In genomic region chr17:19024101-19025078, GRCh38 we compare ENCODE assay signal across 9 cellular contexts. TPM values are rescaled to one million over a fixed set of nuclear protein-coding genes. Genes with fewer than 3 reads are reported as not detected.
DNase-seq lines count a peak whose midpoint lies in the region; ATAC-seq and TF ChIP-seq lines count a peak whose summit lies in the region.
"Had no signal": no experiment of that assay in that cellular context is flagged by ENCODE, and none has a peak within 500 bp of the region (broad histone marks: within the 10 kb centered on the region; RNA-seq: fewer than 3 reads in every experiment).

No MANE protein-coding gene starts in this region.

- intact Hi-C loops in CD4-positive, alpha-beta T cell (cut with DNase I, micrococcal nuclease), result no loop called here
- intact Hi-C loops in mammary epithelial cell (cut with micrococcal nuclease), result no loop called here

- DNase-seq in CD4-positive, alpha-beta T cell, result peak in 1 of 10 experiments; percentile 28
- DNase-seq in LHCN-M2 (ENCODE audit: low read depth), result peak; percentile 46
- peak; percentile 74 for DNase-seq in mammary epithelial cell
- no peak for DNase-seq in mesothelial cell of epicardium (ENCODE audit: low spot score in 2 of 2, unreplicated experiment in 2 of 2)
- no peak for DNase-seq in NCI-H69 (lab: John Stamatoyannopoulos, UW)
- DNase-seq in NCI-H446 (lab: John Stamatoyannopoulos, UW), result no peak
- no peak for DNase-seq in mucosa of gallbladder (ENCODE audit: low spot score)
- no peak for DNase-seq in DMS153 (lab: John Stamatoyannopoulos, UW)
- DNase-seq: GOT3 had no signal

- no peaks in the 10 kb centered on the region for H3K27me3 Mint-ChIP-seq in CD4-positive, alpha-beta T cell
- no peaks in the 10 kb centered on the region for H3K27me3 Mint-ChIP-seq in mesothelial cell of epicardium (ENCODE audit: low read depth)

- peak overlapping the region; percentile 59 for H3K4me3 Mint-ChIP-seq in CD4-positive, alpha-beta T cell
- no peak overlapping the region for H3K4me3 Mint-ChIP-seq in mesothelial cell of epicardium

- H3K9me3 ChIP-seq in CD4-positive, alpha-beta T cell (ENCODE audit: control insufficient read depth, low read length), result no peaks in the 10 kb centered on the region
- H3K9me3 ChIP-seq in mammary epithelial cell (replicated peaks; ENCODE audit: insufficient read depth, low read length), result no peaks in the 10 kb centered on the region

- peaks cover 22% of the 10 kb centered on the region for H3K4me1 Mint-ChIP-seq in CD4-positive, alpha-beta T cell (ENCODE audit: low read depth)
- H3K4me1 Mint-ChIP-seq in mesothelial cell of epicardium, result peaks cover 12% of the 10 kb centered on the region

- no peak for TF ChIP-seq CTCF in CD4-positive, alpha-beta T cell (IDR thresholded peaks at IDR 0.05)
- no peak for TF ChIP-seq CTCF in mammary epithelial cell (conservative IDR thresholded peaks at IDR 0.05 in 1 of 2, IDR thresholded peaks at IDR 0.05 in 1 of 2; ENCODE audit: extremely low read depth in 1 of 2, insufficient read depth in 1 of 2, low read depth in 1 of 2, low read length in 2 of 2)
- no peak for TF ChIP-seq CTCF in mesothelial cell of epicardium (IDR thresholded peaks at IDR 0.05; ENCODE audit: unreplicated experiment)

- no peak overlapping the region for H3K4me3 ChIP-seq in mammary epithelial cell (replicated peaks in 1 of 3; ENCODE audit: insufficient read depth in 1 of 3, low read depth in 2 of 3, low read length in 3 of 3)

- H3K27me3 ChIP-seq in CD4-positive, alpha-beta T cell (ENCODE audit: control insufficient read depth, insufficient read depth, low read length), result no peaks in the 10 kb centered on the region
- H3K27me3 ChIP-seq in mammary epithelial cell (ENCODE audit: insufficient read depth, low read length), result no peaks in the 10 kb centered on the region

- H3K36me3 Mint-ChIP-seq in CD4-positive, alpha-beta T cell (ENCODE audit: low read depth), result peaks cover 43% of the 10 kb centered on the region
- H3K36me3 Mint-ChIP-seq in mesothelial cell of epicardium, result no peaks in the 10 kb centered on the region

- peak overlapping the region; percentile 92 for H3K27ac Mint-ChIP-seq in CD4-positive, alpha-beta T cell
- peak overlapping the region; percentile 68 for H3K27ac Mint-ChIP-seq in mesothelial cell of epicardium

- H4K20me1 ChIP-seq in mammary epithelial cell (ENCODE audit: insufficient read depth, low read length), result no peaks in the 10 kb centered on the region

- H3K4me1 ChIP-seq in mammary epithelial cell (ENCODE audit: insufficient read depth, low read length), result no peaks in the 10 kb centered on the region

- no TSS peak for BruUV-seq in mammary epithelial cell (replicated peaks; lab: Mats Ljungman, UMichigan)

- H3K9ac ChIP-seq in mammary epithelial cell (ENCODE audit: insufficient read depth, low read length), result no peak overlapping the region

- in situ Hi-C loops in mammary epithelial cell (cut with MboI; ENCODE audit: low sequenced_read_pairs in 2 of 2), result no loop called here

- 74% methylated on average over 6 of the region's 22 CpGs for WGBS in mammary epithelial cell (ENCODE audit: low coverage, missing lambda C conversion rate)

- dilution Hi-C loops in mammary epithelial cell (cut with HindIII; ENCODE audit: low sequenced_read_pairs), result no loop called here

- no peaks in the 10 kb centered on the region for H3K9me3 Mint-ChIP-seq in CD4-positive, alpha-beta T cell
- H3K9me3 Mint-ChIP-seq in mesothelial cell of epicardium, result no peaks in the 10 kb centered on the region

- H2AFZ ChIP-seq in mammary epithelial cell (ENCODE audit: low read depth, low read length), result no peak overlapping the region

- no peaks in the 10 kb centered on the region for H3K36me3 ChIP-seq in mammary epithelial cell (ENCODE audit: insufficient read depth, low read length)

- POLR2A ChIA-PET in CD4-positive, alpha-beta T cell (lab: Charles Lee), result interaction anchor here (0.6 to 2.1 kb wide), 6 partner anchors 17 to 773 kb away, joined by 3 to 11 read pairs (median 4); partner anchors contain the start of genes FAM83G and PRPSAP2

- CTCF ChIA-PET in CD4-positive, alpha-beta T cell (lab: Charles Lee), result interaction anchor here (0.7 kb wide), 1 partner anchor 20 kb away, joined by 3 read pairs; no protein-coding TSS in a partner anchor
- CTCF ChIA-PET in mammary epithelial cell (lab: Charles Lee; ENCODE audit: low non-redundant PET), result no interaction called here

- peak overlapping the region; percentile 40 for H3K27ac ChIP-seq in CD4-positive, alpha-beta T cell (ENCODE audit: low read depth, low read length)
- H3K27ac ChIP-seq in mammary epithelial cell (ENCODE audit: insufficient read depth, low read depth, low read length), result no peak overlapping the region

- no peaks in the 10 kb centered on the region for H3K79me2 ChIP-seq in mammary epithelial cell (ENCODE audit: insufficient read depth, low read length)

- no peak overlapping the region for H3K4me2 ChIP-seq in mammary epithelial cell (ENCODE audit: insufficient read depth, low read depth, low read length)

- peak; percentile 66 for ATAC-seq in CD4-positive, alpha-beta T cell (ENCODE audit: poor library complexity)

RNA-seq across cellular contexts. Expression of gene FAM83G, which starts 19.8 kb away (rescaled TPM):
- 1 to 10 TPM; 2.9 to 3.0 TPM for total RNA-seq in CD4-positive, alpha-beta T cell
- total RNA-seq in LHCN-M2 (2014; rRNA removed), result 8.0 and 9.2 TPM in 2 replicates
- 6.4 TPM for polyA plus RNA-seq in LHCN-M2 (2012)
- 10 to 100 TPM; 25.7 to 36.3 TPM for total RNA-seq in mammary epithelial cell
- polyA plus RNA-seq in mammary epithelial cell, result 17.4 TPM
- polyA minus RNA-seq in mammary epithelial cell, result 24.7 TPM
- 14.5 to 15.0 TPM (median 15.0 TPM) in 3 replicates for total RNA-seq in mesothelial cell of epicardium
- total RNA-seq in mucosa of gallbladder, result 35.0 TPM

RNA-seq across cellular contexts. Expression of gene GRAP, which starts 22.4 kb away (rescaled TPM):
- total RNA-seq in CD4-positive, alpha-beta T cell, result 10 to 100 TPM; 20.1 to 20.4 TPM
- total RNA-seq in LHCN-M2 (2014; rRNA removed), result 0.19 TPM in 1 of 2 replicates, not detected in the other
- 0.10 TPM for polyA plus RNA-seq in LHCN-M2 (2012)
- total RNA-seq in mammary epithelial cell, result not detected
- not detected for polyA plus RNA-seq in mammary epithelial cell
- not detected for polyA minus RNA-seq in mammary epithelial cell
- total RNA-seq in mesothelial cell of epicardium, result 1.4 to 1.8 TPM (median 1.6 TPM) in 3 replicates
- total RNA-seq in mucosa of gallbladder, result 7.8 TPM

Comparison
In these comparisons a context has a peak if more than half of its experiments do, and no peak if none do; other contexts are left out.
1. DNase-seq: peak in LHCN-M2 (single experiment) and mammary epithelial cell (single experiment); none in mesothelial cell of epicardium (0 of 2), NCI-H69 (single experiment), NCI-H446 (0 of 2), mucosa of gallbladder (single experiment) and DMS153 (single experiment).